Comparison of ENCODE assay signal across 21 cellular contexts in the genomic region with DNA sequence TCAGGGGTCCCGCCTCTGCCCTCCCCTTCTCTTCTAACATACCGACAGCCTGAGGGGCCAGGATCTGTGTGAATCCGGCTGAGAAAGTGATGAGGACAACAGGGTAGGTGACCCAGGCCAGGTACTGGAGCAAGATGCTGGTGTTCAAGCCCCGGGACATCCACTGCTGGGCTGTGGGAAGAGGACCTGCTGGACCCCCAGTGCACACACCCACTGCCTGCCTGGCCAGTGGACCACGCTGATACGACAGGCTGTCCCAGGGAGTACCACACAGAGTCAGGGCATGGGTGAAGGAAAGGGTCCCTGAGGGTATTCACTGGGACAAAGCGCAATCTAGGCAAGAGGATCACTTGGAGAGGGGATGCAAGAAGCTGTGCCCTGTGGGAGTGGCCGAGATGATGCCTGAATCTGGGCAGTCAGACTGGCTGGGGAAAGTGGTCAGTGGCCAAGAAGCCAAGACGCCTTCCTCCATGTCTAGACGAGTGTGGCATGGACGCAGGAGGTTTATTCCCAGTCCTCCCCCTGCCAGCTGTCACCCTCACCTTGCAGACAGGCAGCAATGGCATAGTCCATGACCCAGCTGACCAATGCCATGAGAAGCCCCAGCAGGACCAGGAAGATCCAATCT. TPM values are rescaled to one million over a fixed set of nuclear protein-coding genes. Genes with fewer than 3 reads are reported as not detected.
"Had no signal": no experiment of that assay in that cellular context is flagged by ENCODE, and none has a peak within 500 bp of the region (broad histone marks: within the 10 kb centered on the region; RNA-seq: fewer than 3 reads in every experiment).

No MANE protein-coding gene starts in this region.

- H3K4me3 ChIP-seq: esophagus squamous epithelium, left ventricle myocardium inferior, lung, testis had no signal

- DNase-seq: effector memory CD8-positive, alpha-beta T cell; esophagus squamous epithelium; foreskin fibroblast; immature natural killer cell; left cardiac atrium; left ventricle myocardium inferior; mesenchymal stem cell; midbrain; right cardiac atrium; small intestine; stimulated activated CD4-positive, alpha-beta T cell treated with anti-CD3 and anti-CD28 coated beads, Interleukin-12 subunit alpha, Interleukin-12 subunit beta, amount 100 ng/mL, for 4 hours; stimulated activated naive CD4-positive, alpha-beta T cell treated with Interleukin-2 at 50 U/mL for 16 hours; testis had no signal

- H3K27me3 ChIP-seq: esophagus squamous epithelium, testis, tibial nerve had no signal

- H3K9me3 ChIP-seq: esophagus squamous epithelium, left ventricle myocardium inferior, testis, tibial nerve had no signal

- ATAC-seq: effector memory CD8-positive, alpha-beta T cell; left cardiac atrium; natural killer cell treated with Interleukin-12 subunit alpha and Interleukin-12 subunit beta and Interleukin-15 and Interleukin-18, amount 100 ng/mL, for 72 hours; right cardiac atrium had no signal

- H3K9me3 Mint-ChIP-seq: central memory CD8-positive, alpha-beta T cell; effector memory CD8-positive, alpha-beta T cell; immature natural killer cell; natural killer cell treated with Interleukin-12 subunit alpha and Interleukin-12 subunit beta and Interleukin-15 and Interleukin-18, amount 100 ng/mL, for 72 hours had no signal

- H3K27ac Mint-ChIP-seq: effector memory CD8-positive, alpha-beta T cell; natural killer cell treated with Interleukin-12 subunit alpha and Interleukin-12 subunit beta and Interleukin-15 and Interleukin-18, amount 100 ng/mL, for 72 hours; progenitor cell of endocrine pancreas had no signal

- H3K36me3 Mint-ChIP-seq: natural killer cell treated with Interleukin-12 subunit alpha and Interleukin-12 subunit beta and Interleukin-15 and Interleukin-18, amount 100 ng/mL, for 72 hours had no signal

- H3K27ac ChIP-seq: esophagus squamous epithelium, left ventricle myocardium inferior had no signal

- H3K4me3 Mint-ChIP-seq: central memory CD8-positive, alpha-beta T cell; immature natural killer cell; natural killer cell treated with Interleukin-12 subunit alpha and Interleukin-12 subunit beta and Interleukin-15 and Interleukin-18, amount 100 ng/mL, for 72 hours had no signal

- H3K27me3 Mint-ChIP-seq: central memory CD8-positive, alpha-beta T cell; effector memory CD8-positive, alpha-beta T cell; natural killer cell treated with Interleukin-12 subunit alpha and Interleukin-12 subunit beta and Interleukin-15 and Interleukin-18, amount 100 ng/mL, for 72 hours had no signal

RNA-seq across cellular contexts. Expression of a gene that starts 19.8 kb away (rescaled TPM):
- total RNA-seq: epithelial cell of proximal tubule; natural killer cell treated with Interleukin-12 subunit alpha and Interleukin-12 subunit beta and Interleukin-15 and Interleukin-18, amount 100 ng/mL, for 72 hours; osteocyte had no signal
- polyA plus RNA-seq: immature natural killer cell, keratinocyte had no signal

RNA-seq across cellular contexts. Expression of a gene that starts 21.6 kb away (rescaled TPM):
- total RNA-seq: epithelial cell of proximal tubule; natural killer cell treated with Interleukin-12 subunit alpha and Interleukin-12 subunit beta and Interleukin-15 and Interleukin-18, amount 100 ng/mL, for 72 hours had no signal
- polyA plus RNA-seq: immature natural killer cell, keratinocyte had no signal
